In genomic region chr7:107179326-107180163, GRCh38 we compare ENCODE assay signal across 10 cellular contexts. TPM values are rescaled to one million over a fixed set of nuclear protein-coding genes. Genes with fewer than 3 reads are reported as not detected.
DNase-seq lines count a peak whose midpoint lies in the region; ATAC-seq and TF ChIP-seq lines count a peak whose summit lies in the region.
"Had no signal": no experiment of that assay in that cellular context is flagged by ENCODE, and none has a peak within 500 bp of the region (broad histone marks: within the 10 kb centered on the region; RNA-seq: fewer than 3 reads in every experiment).

No MANE protein-coding gene starts in this region.

- peak; percentile 83 for ATAC-seq in activated T-helper 17 cell treated with anti-CD3 and anti-CD28 coated beads, Interleukin-2, amount 50 U/mL, for 72 hours (replicated peaks)
- peak; percentile 95 for ATAC-seq in foreskin keratinocyte
- ATAC-seq in natural killer cell = no peak

- peak overlapping the region; percentile 51 for H3K4me3 Mint-ChIP-seq in activated T-helper 17 cell treated with anti-CD3 and anti-CD28 coated beads, Interleukin-2, amount 50 U/mL, for 72 hours
- H3K4me3 Mint-ChIP-seq in natural killer cell = no peak overlapping the region

- peak overlapping the region; percentile 79 for H3K27ac Mint-ChIP-seq in activated T-helper 17 cell treated with anti-CD3 and anti-CD28 coated beads, Interleukin-2, amount 50 U/mL, for 72 hours
- H3K27ac Mint-ChIP-seq in natural killer cell = peak overlapping the region in 1 of 2 donors; percentile 52

- H3K4me1 Mint-ChIP-seq in activated T-helper 17 cell treated with anti-CD3 and anti-CD28 coated beads, Interleukin-2, amount 50 U/mL, for 72 hours = peaks cover 21% of the 10 kb centered on the region
- peaks cover 32 to 37% of the 10 kb centered on the region in 2 donors for H3K4me1 Mint-ChIP-seq in natural killer cell

- no peaks in the 10 kb centered on the region for H3K27me3 Mint-ChIP-seq in activated T-helper 17 cell treated with anti-CD3 and anti-CD28 coated beads, Interleukin-2, amount 50 U/mL, for 72 hours
- H3K27me3 Mint-ChIP-seq in natural killer cell (ENCODE audit: low read depth in 2 of 2) = no peaks in the 10 kb centered on the region

- H3K4me1 ChIP-seq in foreskin keratinocyte = peaks cover 11% of the 10 kb centered on the region

- no peaks in the 10 kb centered on the region for H3K27me3 ChIP-seq in foreskin keratinocyte
- H3K27me3 ChIP-seq: SJSA1 had no signal

- TF ChIP-seq CTCF in 22Rv1 (IDR thresholded peaks at IDR 0.05) (no peak), foreskin keratinocyte (conservative IDR thresholded peaks at IDR 0.05) (no peak), natural killer cell (IDR thresholded peaks at IDR 0.05) (no peak)

- peak; percentile 28 for DNase-seq in EL
- peak; percentile 57 to 79 for DNase-seq in foreskin keratinocyte
- DNase-seq in effector CD4-positive, alpha-beta T cell = no peak
- DNase-seq in anterior cingulate cortex (lab: John Stamatoyannopoulos, UW) = no peak
- DNase-seq in NCI-H446 (lab: John Stamatoyannopoulos, UW) = no peak
- DNase-seq in natural killer cell = no peak
- DNase-seq: KG1 had no signal

- peaks cover 79% of the 10 kb centered on the region for H3K36me3 Mint-ChIP-seq in activated T-helper 17 cell treated with anti-CD3 and anti-CD28 coated beads, Interleukin-2, amount 50 U/mL, for 72 hours (ENCODE audit: low read depth)
- H3K36me3 Mint-ChIP-seq in natural killer cell = peaks cover 17% of the 10 kb centered on the region

- no peaks in the 10 kb centered on the region for H3K9me3 Mint-ChIP-seq in activated T-helper 17 cell treated with anti-CD3 and anti-CD28 coated beads, Interleukin-2, amount 50 U/mL, for 72 hours
- H3K9me3 Mint-ChIP-seq in natural killer cell = no peaks in the 10 kb centered on the region

- H3K27ac ChIP-seq in 22Rv1 (0 out of 2 replicates have a peak overlapping the region, but pooled peaks have one; percentile 1), foreskin keratinocyte (peak overlapping the region; percentile 32)
- H3K27ac ChIP-seq: SJSA1 had no signal

- intact Hi-C loops in natural killer cell (cut with micrococcal nuclease) = no loop called here

RNA-seq across cellular contexts. Expression of gene HBP1, which starts 10.7 kb away (rescaled TPM):
- 10 to 100 TPM; 21.8 to 63.5 TPM for total RNA-seq in activated T-helper 17 cell treated with anti-CD3 and anti-CD28 coated beads, Interleukin-2, amount 50 U/mL, for 72 hours
- total RNA-seq in foreskin keratinocyte (19.8 and 23.8 TPM in 2 replicates), natural killer cell (100 to 1,000 TPM; 186 to 249 (median 243) TPM)
- 10.1 and 10.2 TPM in 2 replicates for polyA plus RNA-seq in foreskin keratinocyte

Comparison
In these comparisons a context has a peak if more than half of its experiments do, and no peak if none do; other contexts are left out.
1. DNase-seq: peak in EL (single experiment) and foreskin keratinocyte (2 of 2); none in effector CD4-positive, alpha-beta T cell (single experiment), anterior cingulate cortex (0 of 58), NCI-H446 (0 of 2) and natural killer cell (single experiment).
2. ATAC-seq: peak in activated T-helper 17 cell treated with anti-CD3 and anti-CD28 coated beads, Interleukin-2, amount 50 U/mL, for 72 hours (single experiment) and foreskin keratinocyte (single experiment); none in natural killer cell (0 of 3).